35 cellular contexts compared by ENCODE assay signal in genomic region chr1:83781667-83782066, GRCh38.
"Had no signal": no experiment of that assay in that cellular context is flagged by ENCODE, and none has a peak within 500 bp of the region (broad histone marks: within the 10 kb centered on the region; RNA-seq: fewer than 3 reads in every experiment).

No MANE protein-coding gene starts in this region.

- DNase-seq: Kasumi-1, MG63, MM.1S, MV-4-11, NCI-H1048, NCI-H1092, NCI-H1092 treated with DMSO at 0.1 percent for 48 hours, NCI-H1105, NCI-H1105 treated with DMSO at 0.1 percent for 48 hours, NCI-H1417, NCI-H1417 treated with DMSO at 0.1 percent for 48 hours, NCI-H1436, NCI-H1436 treated with DMSO at 0.1 percent for 48 hours, NCI-H146, NCI-H1694, NCI-H1694 treated with DMSO at 0.1 percent for 48 hours, NCI-H187, NCI-H187 treated with DMSO at 0.1 percent for 48 hours, NCI-H1930, NCI-H2029, NCI-H2029 treated with DMSO at 0.1 percent for 48 hours, NCI-H2081, NCI-H2081 treated with DMSO at 0.1 percent for 48 hours, NCI-H2107, NCI-H2171, NCI-H2171 treated with DMSO at 0.1 percent for 48 hours, NCI-H2227 treated with DMSO at 0.1 percent for 48 hours, NCI-H226, NCI-H345, NCI-H446, NCI-H446 treated with DMSO at 0.1 percent for 48 hours, NCI-H510A, NCI-H510A treated with DMSO at 0.1 percent for 48 hours, NCI-H524, NCI-H524 treated with DMSO at 0.1 percent for 48 hours had no signal

- H3K36me3 ChIP-seq: MG63 had no signal

- H3K4me3 ChIP-seq: MG63 had no signal

- H3K9me3 ChIP-seq: MG63 had no signal
